Comparison of ENCODE assay signal across 1 cellular context in the genomic region with DNA sequence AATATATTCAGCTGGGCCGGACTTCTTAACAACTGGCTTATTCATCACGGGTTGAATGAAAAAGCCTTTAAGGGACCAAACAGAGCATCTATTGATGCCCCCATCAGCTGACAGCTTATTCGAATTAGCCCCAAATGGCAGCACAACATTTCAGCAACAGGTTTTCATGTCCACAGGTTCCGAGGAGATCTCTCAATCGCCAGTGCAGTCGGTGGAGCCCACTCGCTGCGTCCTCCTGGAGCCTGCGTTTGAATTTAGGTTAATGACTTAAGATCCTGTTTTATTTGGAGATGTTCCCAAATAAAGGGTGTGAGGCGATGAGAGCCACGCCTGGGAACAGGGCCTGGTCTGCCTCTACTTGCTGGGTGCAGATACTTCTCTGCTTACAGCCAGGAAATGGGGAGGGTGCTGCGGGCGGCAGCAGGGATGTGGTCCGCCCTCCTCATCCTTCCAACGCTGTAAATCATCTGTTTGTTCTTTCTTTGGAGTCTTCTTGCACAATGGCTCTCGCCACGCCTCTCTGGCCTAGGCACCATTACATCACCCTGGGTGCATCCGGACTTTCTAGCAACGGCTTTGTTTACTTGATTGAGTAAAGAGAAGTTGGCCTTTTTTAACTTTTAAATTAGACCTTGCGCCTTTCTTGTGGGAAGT.
TF ChIP-seq lines count a peak whose summit lies in the region.

No MANE protein-coding gene starts in this region.

TF ChIP-seq in HepG2, 621 proteins besides CTCF, POLR2A, EP300 and RAD21 (continued from another document and continues in another):
- TF ChIP-seq, protein P1, sequence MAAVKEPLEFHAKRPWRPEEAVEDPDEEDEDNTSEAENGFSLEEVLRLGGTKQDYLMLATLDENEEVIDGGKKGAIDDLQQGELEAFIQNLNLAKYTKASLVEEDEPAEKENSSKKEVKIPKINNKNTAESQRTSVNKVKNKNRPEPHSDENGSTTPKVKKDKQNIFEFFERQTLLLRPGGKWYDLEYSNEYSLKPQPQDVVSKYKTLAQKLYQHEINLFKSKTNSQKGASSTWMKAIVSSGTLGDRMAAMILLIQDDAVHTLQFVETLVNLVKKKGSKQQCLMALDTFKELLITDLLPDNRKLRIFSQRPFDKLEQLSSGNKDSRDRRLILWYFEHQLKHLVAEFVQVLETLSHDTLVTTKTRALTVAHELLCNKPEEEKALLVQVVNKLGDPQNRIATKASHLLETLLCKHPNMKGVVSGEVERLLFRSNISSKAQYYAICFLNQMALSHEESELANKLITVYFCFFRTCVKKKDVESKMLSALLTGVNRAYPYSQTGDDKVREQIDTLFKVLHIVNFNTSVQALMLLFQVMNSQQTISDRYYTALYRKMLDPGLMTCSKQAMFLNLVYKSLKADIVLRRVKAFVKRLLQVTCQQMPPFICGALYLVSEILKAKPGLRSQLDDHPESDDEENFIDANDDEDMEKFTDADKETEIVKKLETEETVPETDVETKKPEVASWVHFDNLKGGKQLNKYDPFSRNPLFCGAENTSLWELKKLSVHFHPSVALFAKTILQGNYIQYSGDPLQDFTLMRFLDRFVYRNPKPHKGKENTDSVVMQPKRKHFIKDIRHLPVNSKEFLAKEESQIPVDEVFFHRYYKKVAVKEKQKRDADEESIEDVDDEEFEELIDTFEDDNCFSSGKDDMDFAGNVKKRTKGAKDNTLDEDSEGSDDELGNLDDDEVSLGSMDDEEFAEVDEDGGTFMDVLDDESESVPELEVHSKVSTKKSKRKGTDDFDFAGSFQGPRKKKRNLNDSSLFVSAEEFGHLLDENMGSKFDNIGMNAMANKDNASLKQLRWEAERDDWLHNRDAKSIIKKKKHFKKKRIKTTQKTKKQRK (IDR thresholded peaks at IDR 0.05; ENCODE audit: low read length): no peak
- TF ChIP-seq, protein P2, sequence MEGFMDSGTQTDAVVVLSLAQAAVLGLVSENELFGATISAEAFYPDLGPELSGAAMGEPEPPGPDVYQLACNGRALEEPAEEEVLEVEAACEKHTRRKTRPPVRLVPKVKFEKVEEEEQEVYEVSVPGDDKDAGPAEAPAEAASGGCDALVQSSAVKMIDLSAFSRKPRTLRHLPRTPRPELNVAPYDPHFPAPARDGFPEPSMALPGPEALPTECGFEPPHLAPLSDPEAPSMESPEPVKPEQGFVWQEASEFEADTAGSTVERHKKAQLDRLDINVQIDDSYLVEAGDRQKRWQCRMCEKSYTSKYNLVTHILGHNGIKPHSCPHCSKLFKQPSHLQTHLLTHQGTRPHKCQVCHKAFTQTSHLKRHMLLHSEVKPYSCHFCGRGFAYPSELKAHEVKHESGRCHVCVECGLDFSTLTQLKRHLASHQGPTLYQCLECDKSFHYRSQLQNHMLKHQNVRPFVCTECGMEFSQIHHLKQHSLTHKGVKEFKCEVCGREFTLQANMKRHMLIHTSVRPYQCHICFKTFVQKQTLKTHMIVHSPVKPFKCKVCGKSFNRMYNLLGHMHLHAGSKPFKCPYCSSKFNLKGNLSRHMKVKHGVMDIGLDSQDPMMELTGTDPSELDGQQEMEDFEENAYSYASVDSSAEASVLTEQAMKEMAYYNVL (CRISPR knock-in tag; IDR thresholded peaks at IDR 0.05; ENCODE audit: borderline replicate concordance): peak; percentile 100
- TF ChIP-seq JUND (CRISPR knock-in tag; IDR thresholded peaks at IDR 0.05) (peak; percentile 96), IRX3 (CRISPR knock-in tag; IDR thresholded peaks at IDR 0.05; ENCODE audit: borderline replicate concordance, low read depth) (no peak; the same call in 1 of the 2 replicates), ZNF577 (CRISPR knock-in tag; IDR thresholded peaks at IDR 0.05; ENCODE audit: borderline replicate concordance, low read depth) (no peak), CBX5 (CRISPR knock-in tag; IDR thresholded peaks at IDR 0.05; ENCODE audit: borderline replicate concordance) (peak; percentile 100), MED13 (CRISPR knock-in tag; IDR thresholded peaks at IDR 0.05) (no peak; the same call in 1 of the 2 replicates), ZBTB21 (CRISPR knock-in tag; IDR thresholded peaks at IDR 0.05) (peak; percentile 81), GTF2F1 (IDR thresholded peaks at IDR 0.05; ENCODE audit: low read length) (no peak), IKZF1 (IDR thresholded peaks at IDR 0.05) (no peak), ZNF792 (CRISPR knock-in tag; IDR thresholded peaks at IDR 0.05) (peak; percentile 97), ARHGAP35 (CRISPR knock-in tag; IDR thresholded peaks at IDR 0.05; ENCODE audit: borderline replicate concordance) (0 out of 2 replicates have a peak, but pooled peaks have one; percentile 63), ZNF138 (CRISPR knock-in tag; IDR thresholded peaks at IDR 0.05; ENCODE audit: low read depth) (no peak), NCOA1 (CRISPR knock-in tag; IDR thresholded peaks at IDR 0.05) (no peak), BRCA1 (CRISPR knock-in tag; IDR thresholded peaks at IDR 0.05) (peak; percentile 93), ZNF264 (CRISPR knock-in tag; IDR thresholded peaks at IDR 0.05) (peak; percentile 97), MTA3 (CRISPR knock-in tag; IDR thresholded peaks at IDR 0.05) (no peak), SSRP1 (CRISPR knock-in tag; IDR thresholded peaks at IDR 0.05) (0 out of 2 replicates have a peak, but pooled peaks have one; percentile 51), HMG20B (CRISPR knock-in tag; conservative IDR thresholded peaks at IDR 0.05) (peak; percentile 92), ZNF367 (CRISPR knock-in tag; IDR thresholded peaks at IDR 0.05; ENCODE audit: borderline replicate concordance) (0 out of 2 replicates have a peak, but pooled peaks have one; percentile 24), NFRKB (IDR thresholded peaks at IDR 0.05) (no peak), ZBTB20 (CRISPR knock-in tag; IDR thresholded peaks at IDR 0.05; ENCODE audit: borderline replicate concordance, low read depth) (peak; percentile 91; the same call in 1 of the 2 replicates), SP4 (CRISPR knock-in tag; IDR thresholded peaks at IDR 0.05) (peak; percentile 72; the same call in 1 of the 2 replicates), XBP1 (CRISPR knock-in tag; IDR thresholded peaks at IDR 0.05) (0 out of 2 replicates have a peak, but pooled peaks have one; percentile 49), ZNF335 (CRISPR knock-in tag; IDR thresholded peaks at IDR 0.05) (peak; percentile 91), ZNF446 (CRISPR knock-in tag; IDR thresholded peaks at IDR 0.05) (peak; percentile 87; the same call in 1 of the 2 replicates), MEIS2 (CRISPR knock-in tag; IDR thresholded peaks at IDR 0.05) (peak; percentile 99), ZMYM3 (CRISPR knock-in tag; IDR thresholded peaks at IDR 0.05) (peak; percentile 91), SP1 (IDR thresholded peaks at IDR 0.05) (no peak), SP1 (CRISPR knock-in tag; IDR thresholded peaks at IDR 0.05) (peak; percentile 94), CREB1 (IDR thresholded peaks at IDR 0.05) (peak; percentile 64; the same call in 1 of the 2 replicates), CREB1 (CRISPR knock-in tag; IDR thresholded peaks at IDR 0.05) (peak; percentile 87; the same call in 1 of the 2 replicates)
- TF ChIP-seq, protein P3, sequence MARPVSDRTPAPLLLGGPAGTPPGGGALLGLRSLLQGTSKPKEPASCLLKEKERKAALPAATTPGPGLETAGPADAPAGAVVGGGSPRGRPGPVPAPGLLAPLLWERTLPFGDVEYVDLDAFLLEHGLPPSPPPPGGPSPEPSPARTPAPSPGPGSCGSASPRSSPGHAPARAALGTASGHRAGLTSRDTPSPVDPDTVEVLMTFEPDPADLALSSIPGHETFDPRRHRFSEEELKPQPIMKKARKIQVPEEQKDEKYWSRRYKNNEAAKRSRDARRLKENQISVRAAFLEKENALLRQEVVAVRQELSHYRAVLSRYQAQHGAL (CRISPR knock-in tag; IDR thresholded peaks at IDR 0.05; ENCODE audit: not compliant biosample characterization): peak; percentile 80
- TF ChIP-seq, protein P4, sequence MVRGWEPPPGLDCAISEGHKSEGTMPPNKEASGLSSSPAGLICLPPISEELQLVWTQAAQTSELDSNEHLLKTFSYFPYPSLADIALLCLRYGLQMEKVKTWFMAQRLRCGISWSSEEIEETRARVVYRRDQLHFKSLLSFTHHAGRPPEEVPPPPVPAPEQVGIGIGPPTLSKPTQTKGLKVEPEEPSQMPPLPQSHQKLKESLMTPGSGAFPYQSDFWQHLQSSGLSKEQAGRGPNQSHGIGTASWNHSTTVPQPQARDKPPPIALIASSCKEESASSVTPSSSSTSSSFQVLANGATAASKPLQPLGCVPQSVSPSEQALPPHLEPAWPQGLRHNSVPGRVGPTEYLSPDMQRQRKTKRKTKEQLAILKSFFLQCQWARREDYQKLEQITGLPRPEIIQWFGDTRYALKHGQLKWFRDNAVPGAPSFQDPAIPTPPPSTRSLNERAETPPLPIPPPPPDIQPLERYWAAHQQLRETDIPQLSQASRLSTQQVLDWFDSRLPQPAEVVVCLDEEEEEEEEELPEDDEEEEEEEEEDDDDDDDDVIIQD (CRISPR knock-in tag; IDR thresholded peaks at IDR 0.05; ENCODE audit: low read depth): peak; percentile 97
- TF ChIP-seq, protein P5, sequence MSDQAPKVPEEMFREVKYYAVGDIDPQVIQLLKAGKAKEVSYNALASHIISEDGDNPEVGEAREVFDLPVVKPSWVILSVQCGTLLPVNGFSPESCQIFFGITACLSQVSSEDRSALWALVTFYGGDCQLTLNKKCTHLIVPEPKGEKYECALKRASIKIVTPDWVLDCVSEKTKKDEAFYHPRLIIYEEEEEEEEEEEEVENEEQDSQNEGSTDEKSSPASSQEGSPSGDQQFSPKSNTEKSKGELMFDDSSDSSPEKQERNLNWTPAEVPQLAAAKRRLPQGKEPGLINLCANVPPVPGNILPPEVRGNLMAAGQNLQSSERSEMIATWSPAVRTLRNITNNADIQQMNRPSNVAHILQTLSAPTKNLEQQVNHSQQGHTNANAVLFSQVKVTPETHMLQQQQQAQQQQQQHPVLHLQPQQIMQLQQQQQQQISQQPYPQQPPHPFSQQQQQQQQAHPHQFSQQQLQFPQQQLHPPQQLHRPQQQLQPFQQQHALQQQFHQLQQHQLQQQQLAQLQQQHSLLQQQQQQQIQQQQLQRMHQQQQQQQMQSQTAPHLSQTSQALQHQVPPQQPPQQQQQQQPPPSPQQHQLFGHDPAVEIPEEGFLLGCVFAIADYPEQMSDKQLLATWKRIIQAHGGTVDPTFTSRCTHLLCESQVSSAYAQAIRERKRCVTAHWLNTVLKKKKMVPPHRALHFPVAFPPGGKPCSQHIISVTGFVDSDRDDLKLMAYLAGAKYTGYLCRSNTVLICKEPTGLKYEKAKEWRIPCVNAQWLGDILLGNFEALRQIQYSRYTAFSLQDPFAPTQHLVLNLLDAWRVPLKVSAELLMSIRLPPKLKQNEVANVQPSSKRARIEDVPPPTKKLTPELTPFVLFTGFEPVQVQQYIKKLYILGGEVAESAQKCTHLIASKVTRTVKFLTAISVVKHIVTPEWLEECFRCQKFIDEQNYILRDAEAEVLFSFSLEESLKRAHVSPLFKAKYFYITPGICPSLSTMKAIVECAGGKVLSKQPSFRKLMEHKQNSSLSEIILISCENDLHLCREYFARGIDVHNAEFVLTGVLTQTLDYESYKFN (CRISPR knock-in tag; conservative IDR thresholded peaks at IDR 0.05): peak; percentile 99
- TF ChIP-seq, protein P6, sequence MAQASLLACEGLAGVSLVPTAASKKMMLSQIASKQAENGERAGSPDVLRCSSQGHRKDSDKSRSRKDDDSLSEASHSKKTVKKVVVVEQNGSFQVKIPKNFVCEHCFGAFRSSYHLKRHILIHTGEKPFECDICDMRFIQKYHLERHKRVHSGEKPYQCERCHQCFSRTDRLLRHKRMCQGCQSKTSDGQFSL (CRISPR knock-in tag; IDR thresholded peaks at IDR 0.05): peak; percentile 61; the same call in 1 of the 2 replicates
- TF ChIP-seq, protein P7, sequence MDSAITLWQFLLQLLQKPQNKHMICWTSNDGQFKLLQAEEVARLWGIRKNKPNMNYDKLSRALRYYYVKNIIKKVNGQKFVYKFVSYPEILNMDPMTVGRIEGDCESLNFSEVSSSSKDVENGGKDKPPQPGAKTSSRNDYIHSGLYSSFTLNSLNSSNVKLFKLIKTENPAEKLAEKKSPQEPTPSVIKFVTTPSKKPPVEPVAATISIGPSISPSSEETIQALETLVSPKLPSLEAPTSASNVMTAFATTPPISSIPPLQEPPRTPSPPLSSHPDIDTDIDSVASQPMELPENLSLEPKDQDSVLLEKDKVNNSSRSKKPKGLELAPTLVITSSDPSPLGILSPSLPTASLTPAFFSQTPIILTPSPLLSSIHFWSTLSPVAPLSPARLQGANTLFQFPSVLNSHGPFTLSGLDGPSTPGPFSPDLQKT (CRISPR knock-in tag; IDR thresholded peaks at IDR 0.05; ENCODE audit: borderline replicate concordance): no peak
- TF ChIP-seq, protein P8, sequence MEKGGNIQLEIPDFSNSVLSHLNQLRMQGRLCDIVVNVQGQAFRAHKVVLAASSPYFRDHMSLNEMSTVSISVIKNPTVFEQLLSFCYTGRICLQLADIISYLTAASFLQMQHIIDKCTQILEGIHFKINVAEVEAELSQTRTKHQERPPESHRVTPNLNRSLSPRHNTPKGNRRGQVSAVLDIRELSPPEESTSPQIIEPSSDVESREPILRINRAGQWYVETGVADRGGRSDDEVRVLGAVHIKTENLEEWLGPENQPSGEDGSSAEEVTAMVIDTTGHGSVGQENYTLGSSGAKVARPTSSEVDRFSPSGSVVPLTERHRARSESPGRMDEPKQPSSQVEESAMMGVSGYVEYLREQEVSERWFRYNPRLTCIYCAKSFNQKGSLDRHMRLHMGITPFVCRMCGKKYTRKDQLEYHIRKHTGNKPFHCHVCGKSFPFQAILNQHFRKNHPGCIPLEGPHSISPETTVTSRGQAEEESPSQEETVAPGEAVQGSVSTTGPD (CRISPR knock-in tag; IDR thresholded peaks at IDR 0.05): no peak; the same call in 1 of the 2 replicates
- TF ChIP-seq, protein P9, sequence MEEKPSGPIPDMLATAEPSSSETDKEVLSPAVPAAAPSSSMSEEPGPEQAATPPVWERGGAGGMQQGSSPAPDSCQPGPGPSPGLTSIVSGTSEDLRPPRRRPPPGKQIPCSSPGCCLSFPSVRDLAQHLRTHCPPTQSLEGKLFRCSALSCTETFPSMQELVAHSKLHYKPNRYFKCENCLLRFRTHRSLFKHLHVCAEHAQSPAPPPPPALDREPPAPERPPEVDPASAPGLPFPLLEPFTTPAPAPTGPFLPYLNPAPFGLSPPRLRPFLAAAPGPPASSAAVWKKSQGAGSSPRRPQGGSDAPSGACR (CRISPR knock-in tag; IDR thresholded peaks at IDR 0.05): peak; percentile 77
- TF ChIP-seq, protein P10, sequence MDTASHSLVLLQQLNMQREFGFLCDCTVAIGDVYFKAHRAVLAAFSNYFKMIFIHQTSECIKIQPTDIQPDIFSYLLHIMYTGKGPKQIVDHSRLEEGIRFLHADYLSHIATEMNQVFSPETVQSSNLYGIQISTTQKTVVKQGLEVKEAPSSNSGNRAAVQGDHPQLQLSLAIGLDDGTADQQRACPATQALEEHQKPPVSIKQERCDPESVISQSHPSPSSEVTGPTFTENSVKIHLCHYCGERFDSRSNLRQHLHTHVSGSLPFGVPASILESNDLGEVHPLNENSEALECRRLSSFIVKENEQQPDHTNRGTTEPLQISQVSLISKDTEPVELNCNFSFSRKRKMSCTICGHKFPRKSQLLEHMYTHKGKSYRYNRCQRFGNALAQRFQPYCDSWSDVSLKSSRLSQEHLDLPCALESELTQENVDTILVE (CRISPR knock-in tag; IDR thresholded peaks at IDR 0.05): peak; percentile 98
